Comparison of ENCODE assay signal across 9 cellular contexts in the genomic region with DNA sequence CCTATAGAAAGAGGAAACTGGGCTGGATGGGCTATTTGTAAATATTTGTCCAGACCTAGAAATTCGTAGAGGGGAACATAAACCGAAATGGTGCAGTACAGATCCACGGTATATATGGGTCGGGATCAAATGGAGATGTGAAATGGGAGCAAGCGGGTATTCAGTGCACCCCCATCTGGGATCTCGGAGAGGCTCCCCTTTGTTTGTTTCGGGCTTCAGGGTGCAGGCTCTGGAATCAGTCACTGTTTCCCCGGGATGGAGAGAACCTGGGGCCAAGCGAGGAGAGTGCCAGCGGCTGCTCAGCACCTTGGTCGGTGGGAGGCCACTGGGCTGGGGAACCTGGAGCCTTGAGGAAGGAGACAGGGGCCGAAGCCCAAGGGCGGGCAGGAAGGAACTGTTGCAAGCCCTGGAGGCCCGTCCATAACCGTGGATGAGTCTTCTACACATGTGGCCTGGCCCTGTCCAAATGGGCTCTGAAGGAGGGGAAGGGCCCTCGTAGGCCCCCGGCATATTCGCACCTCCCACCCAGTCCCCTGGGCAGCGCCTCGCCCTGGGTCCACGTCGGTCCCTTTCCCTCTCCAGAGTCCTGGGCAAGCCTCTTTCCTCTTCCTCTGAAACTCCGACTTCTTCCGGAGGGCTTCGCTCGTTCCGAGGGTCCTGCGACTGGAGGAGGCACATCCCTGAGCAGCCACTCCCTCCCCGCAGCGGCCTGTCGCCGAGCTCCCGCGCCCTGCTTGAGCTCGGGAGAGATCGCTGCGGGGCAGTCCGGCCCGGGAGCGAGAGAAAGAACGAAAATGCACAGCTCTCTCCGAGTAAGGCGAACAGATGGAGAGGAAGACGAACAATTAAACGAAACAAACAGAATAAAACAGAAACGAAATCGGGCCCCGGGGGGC. TPM values are rescaled to one million over a fixed set of nuclear protein-coding genes. Genes with fewer than 3 reads are reported as not detected.
DNase-seq lines count a peak whose midpoint lies in the region; ATAC-seq and TF ChIP-seq lines count a peak whose summit lies in the region.
"Had no signal": no experiment of that assay in that cellular context is flagged by ENCODE, and none has a peak within 500 bp of the region (broad histone marks: within the 10 kb centered on the region; RNA-seq: fewer than 3 reads in every experiment).

No MANE protein-coding gene starts in this region.

- peaks cover 20 to 100% of the 10 kb centered on the region in 2 donors for H3K27me3 ChIP-seq in tibial artery

- no peak for TF ChIP-seq CTCF in tibial artery (IDR thresholded peaks at IDR 0.05)

- no peaks in the 10 kb centered on the region for H3K9me3 Mint-ChIP-seq in activated T-cell treated with anti-CD3 and anti-CD28 coated beads, Interleukin-2, amount 50 U/mL, for 4 hours

- in situ Hi-C loops in KBM-7 (cut with MboI; ENCODE audit: low pct_unique_long_range_greater_than_20kb, low sequenced_read_pairs), result no loop called here

- peak overlapping the region; percentile 38 to 50 for H3K4me3 ChIP-seq in tibial artery

- peak overlapping the region; percentile 82 for H3K4me3 Mint-ChIP-seq in activated T-cell treated with anti-CD3 and anti-CD28 coated beads, Interleukin-2, amount 50 U/mL, for 4 hours

- peaks cover 57% of the 10 kb centered on the region for H3K4me1 Mint-ChIP-seq in activated T-cell treated with anti-CD3 and anti-CD28 coated beads, Interleukin-2, amount 50 U/mL, for 4 hours (ENCODE audit: low read depth)

- peaks cover 3 to 67% (median 55%) of the 10 kb centered on the region in 4 donors for H3K4me1 ChIP-seq in tibial artery

- no peak overlapping the region for H3K27ac ChIP-seq in tibial artery

- peak; percentile 68 for DNase-seq in activated CD8-positive, alpha-beta memory T cell treated with anti-CD3 and anti-CD28 coated beads, Interleukin-2, amount 50 U/mL, for 48 hours
- DNase-seq in activated CD8-positive, alpha-beta memory T cell treated with anti-CD3 and anti-CD28 coated beads for 24 hours, result no peak
- no peak for DNase-seq in activated T-cell treated with anti-CD3 and anti-CD28 coated beads, Interleukin-2, amount 50 U/mL, for 4 hours
- DNase-seq in left lobe of liver (ENCODE audit: low spot score), result no peak
- no peak for DNase-seq in tibial artery
- DNase-seq in DMS79 (lab: John Stamatoyannopoulos, UW), result no peak
- DNase-seq in left colon, result no peak
- DNase-seq in KBM-7, result no peak
- DNase-seq: DND-41 had no signal

- no peaks in the 10 kb centered on the region for H3K9me3 ChIP-seq in tibial artery

- no peaks in the 10 kb centered on the region for H3K36me3 Mint-ChIP-seq in activated T-cell treated with anti-CD3 and anti-CD28 coated beads, Interleukin-2, amount 50 U/mL, for 4 hours (ENCODE audit: insufficient read depth)

- peak; percentile 3 to 11 for ATAC-seq in activated T-cell treated with anti-CD3 and anti-CD28 coated beads, Interleukin-2, amount 50 U/mL, for 4 hours
- ATAC-seq in left lobe of liver (peak; percentile 21), left colon (no peak)

- no peaks in the 10 kb centered on the region for H3K36me3 ChIP-seq in tibial artery

- intact Hi-C loops in tibial artery (cut with DNase I; ENCODE audit: low total_unique reads), result no loop called here
- intact Hi-C loops in left colon (cut with DNase I, micrococcal nuclease), result no loop called here

- H3K27me3 Mint-ChIP-seq in activated T-cell treated with anti-CD3 and anti-CD28 coated beads, Interleukin-2, amount 50 U/mL, for 4 hours (ENCODE audit: low read depth), result peaks cover 84% of the 10 kb centered on the region

RNA-seq across cellular contexts. Expression of a gene that starts 3.0 kb away (rescaled TPM):
- total RNA-seq in activated T-cell treated with anti-CD3 and anti-CD28 coated beads, Interleukin-2, amount 50 U/mL, for 4 hours, result under 1 TPM in 1 of 3 donors, not detected in 2; 0.11 TPM
- total RNA-seq in left lobe of liver (not detected), left colon (under 1 TPM; 0.24 to 0.95 TPM)

RNA-seq across cellular contexts. Expression of a gene that starts 28.3 kb away (rescaled TPM):
- 100 to 1,000 TPM; 129 to 145 (median 143) TPM for total RNA-seq in activated T-cell treated with anti-CD3 and anti-CD28 coated beads, Interleukin-2, amount 50 U/mL, for 4 hours
- 291 TPM for total RNA-seq in left lobe of liver
- total RNA-seq in left colon, result 100 to 1,000 TPM; 271 to 289 TPM
